ENCODE assay signal across 35 cellular contexts in genomic region chrX:26470946-26471345, GRCh38.
"Had no signal": no experiment of that assay in that cellular context is flagged by ENCODE, and none has a peak within 500 bp of the region (broad histone marks: within the 10 kb centered on the region; RNA-seq: fewer than 3 reads in every experiment).

No MANE protein-coding gene starts in this region.

- ATAC-seq: activated CD8-positive, alpha-beta T cell treated with anti-CD3 and anti-CD28 coated beads for 36 hours; activated T-cell treated with anti-CD3 and anti-CD28 coated beads, Interleukin-2, amount 50 U/mL, for 72 hours; activated T-helper 17 cell treated with anti-CD3 and anti-CD28 coated beads, Interleukin-2, amount 50 U/mL, for 72 hours; PC-3; SK-N-SH treated with all-trans-retinoic acid at 6 μM for 48 hours; T-cell; T-helper 17 cell had no signal

- H3K4me1 ChIP-seq: Peyer's patch had no signal

- DNase-seq: activated CD4-positive, alpha-beta T cell treated with anti-CD3 and anti-CD28 coated beads for 1 hour; activated CD4-positive, alpha-beta T cell treated with anti-CD3 and anti-CD28 coated beads, Interleukin-2, amount 10 ng/mL, durations not matched to agents 24 days and 14 days; activated CD4-positive, alpha-beta T cell treated with anti-CD3 and anti-CD28 coated beads, Interleukin-2, amount 50 U/mL, for 4 hours; activated CD4-positive, CD25-positive, alpha-beta regulatory T cell; activated CD8-positive, alpha-beta T cell treated with anti-CD3 and anti-CD28 coated beads for 36 hours; activated effector memory CD4-positive, alpha-beta T cell treated with anti-CD3 and anti-CD28 coated beads, Interleukin-2, amount 50 U/mL, for 16 hours; activated naive CD4-positive, alpha-beta T cell; activated naive CD4-positive, alpha-beta T cell treated with anti-CD3 and anti-CD28 coated beads, Interleukin-2, amount 50 U/mL, for 16 hours; activated naive CD8-positive, alpha-beta T cell treated with anti-CD3 and anti-CD28 coated beads for 36 hours; activated T-cell treated with anti-CD3 and anti-CD28 coated beads, Interleukin-2, amount 50 U/mL, for 1 hour; activated T-cell treated with anti-CD3 and anti-CD28 coated beads, Interleukin-2, amount 50 U/mL, for 72 hours; amniotic stem cell; aorta; Kasumi-1; MG63; NCI-H1048; NCI-H1105 treated with DMSO at 0.1 percent for 48 hours; NCI-H1436; NCI-H1694; NCI-H1930; NCI-H2081 treated with DMSO at 0.1 percent for 48 hours; NCI-H226; NCI-H446 treated with DMSO at 0.1 percent for 48 hours; NCI-H526; NK-92 treated with Interleukin-12 subunit alpha and Interleukin-12 subunit beta, amount 100 ng/mL, for 24 hours; PC-3; Peyer's patch; RPMI8226; SHP77 treated with DMSO at 0.1 percent for 48 hours; T-cell; T-helper 17 cell had no signal

- H3K36me3 ChIP-seq: cardiac muscle cell, MG63, Peyer's patch had no signal

- H3K27ac ChIP-seq: cardiac muscle cell, Peyer's patch, VCaP had no signal

- H3K27me3 ChIP-seq: cardiac muscle cell, MG63, Peyer's patch had no signal

- H3K4me3 ChIP-seq: cardiac muscle cell, MG63, Peyer's patch had no signal

- H3K9me3 ChIP-seq: MG63, Peyer's patch had no signal
